ENCODE assay signal across 8 cellular contexts in the genomic region with DNA sequence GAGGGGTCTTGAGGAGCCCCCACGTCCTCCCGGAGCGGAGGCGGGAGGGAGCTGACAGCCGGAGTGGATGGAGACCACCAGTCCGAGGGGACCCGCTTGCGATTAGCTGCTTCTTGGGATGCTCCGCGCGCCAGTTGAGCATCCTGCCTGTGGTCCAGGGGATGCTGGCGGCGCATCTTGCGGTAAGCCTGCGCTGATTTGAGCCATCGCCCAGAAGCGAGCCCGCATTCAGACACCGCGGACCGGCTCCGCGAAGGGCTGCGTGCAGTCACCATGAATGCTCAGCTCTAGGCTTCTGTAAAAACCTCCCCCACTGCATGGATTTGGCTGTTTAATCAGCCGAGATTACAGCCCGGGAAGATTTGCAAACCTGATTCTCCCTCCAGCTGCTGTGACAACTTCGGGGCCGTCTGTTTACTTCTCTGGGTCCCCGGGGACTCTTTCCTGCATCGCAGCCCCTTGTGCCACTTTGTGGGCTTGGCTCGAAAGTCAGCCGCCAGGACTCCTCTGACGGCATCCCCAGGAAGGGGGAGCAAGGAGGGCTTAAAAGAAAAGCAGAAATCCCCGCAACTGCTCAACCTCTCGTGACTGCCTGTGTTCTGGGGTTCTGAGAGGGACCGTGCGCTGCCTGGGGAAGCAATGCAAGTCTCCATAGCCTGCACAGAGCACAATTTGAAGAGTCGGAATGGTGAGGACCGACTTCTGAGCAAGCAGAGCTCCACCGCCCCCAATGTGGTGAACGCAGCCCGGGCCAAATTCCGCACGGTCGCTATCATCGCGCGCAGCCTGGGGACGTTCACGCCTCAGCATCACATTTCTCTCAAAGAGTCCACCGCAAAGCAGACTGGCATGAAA.
DNase-seq lines count a peak whose midpoint lies in the region; ATAC-seq, FAIRE-seq and TF ChIP-seq lines count a peak whose summit lies in the region.

No MANE protein-coding gene starts in this region.

- no peaks in the 10 kb centered on the region for H3K9me2 ChIP-seq in GM23338 (ENCODE audit: insufficient read depth)

- no peak overlapping the region for H3K27ac Mint-ChIP-seq in GM23338

- FAIRE-seq in GM12891 (lab: Jason Lieb, UNC) = no peak

- H3K27ac ChIP-seq in AG04450 (ENCODE audit: low read depth, low read length) (no peak overlapping the region), GM23338 (ENCODE audit: low read depth) (no peak overlapping the region)

- DNase-seq in AG04450 (ENCODE audit: low read depth, low spot score) = no peak
- peak; percentile 77 for DNase-seq in GM23338 (ENCODE audit: low spot score)
- peak; percentile 23 for DNase-seq in activated T-cell treated with anti-CD3 and anti-CD28 coated beads, Interleukin-2, amount 50 U/mL, for 48 hours
- DNase-seq in left ventricle myocardium superior = no peak
- DNase-seq in sciatic nerve (ENCODE audit: low spot score) = no peak
- no peak for DNase-seq in ACHN
- DNase-seq in GM12891 (ENCODE audit: insufficient read length, low spot score) = no peak

- no peak for TF ChIP-seq POLR2A in GM12891 (IDR thresholded peaks at IDR 0.05; ENCODE audit: low read depth, low read length)

- in situ Hi-C loops in ACHN (cut with HindIII; ENCODE audit: low pct_ligation_motif_present, low pct_unique_long_range_greater_than_20kb, low sequenced_read_pairs) = no loop called here

- H4K20me1 ChIP-seq in GM23338 (replicated peaks; ENCODE audit: insufficient read depth) = no peaks in the 10 kb centered on the region

- peak overlapping the region; percentile 90 for H3K4me2 ChIP-seq in GM23338

- no peaks in the 10 kb centered on the region; the same call in 1 of the 2 replicates for H3K9me3 ChIP-seq in AG04450 (ENCODE audit: control insufficient read depth, insufficient read depth, low read length)

- H3K36me3 Mint-ChIP-seq in GM23338 (ENCODE audit: low read depth) = no peaks in the 10 kb centered on the region

- ATAC-seq in GM23338 (peak; percentile 93), left ventricle myocardium superior (peak; percentile 66), sciatic nerve (peak; percentile 69), HG02798 (IDR thresholded peaks at IDR 0.05; ENCODE audit: poor library complexity, unreplicated experiment) (no peak)

- no peaks in the 10 kb centered on the region for H3K79me2 ChIP-seq in GM23338 (replicated peaks; ENCODE audit: insufficient read depth)

- TF ChIP-seq CTCF in AG04450 (IDR thresholded peaks at IDR 0.05; ENCODE audit: low read depth, low read length) (no peak), GM23338 (conservative IDR thresholded peaks at IDR 0.05; ENCODE audit: low read depth in 2 of 2) (no peak)

- H3K27me3 Mint-ChIP-seq in GM23338 (ENCODE audit: insufficient read depth, low read depth, poor library complexity) = peaks cover 37% of the 10 kb centered on the region

- CTCF ChIA-PET in AG04450 (lab: Charles Lee) = no interaction called here

- intact Hi-C loops in left ventricle myocardium superior (cut with micrococcal nuclease) (no loop called here), sciatic nerve (cut with DNase I) (no loop called here)

- H3F3A ChIP-seq in GM23338 (replicated peaks; ENCODE audit: low read depth) = 0 out of 2 replicates have a peak, but pooled peaks cover 8% of the 10 kb centered on the region

- H3K27me3 ChIP-seq in AG04450 (ENCODE audit: control insufficient read depth, insufficient read depth, low read length) = peaks cover 43% of the 10 kb centered on the region
- H3K27me3 ChIP-seq in GM23338 (ENCODE audit: insufficient read depth) = peaks cover 50% of the 10 kb centered on the region

- H3K4me1 ChIP-seq in GM23338 (ENCODE audit: insufficient read depth) = peaks cover 6% of the 10 kb centered on the region

- peaks cover 6% of the 10 kb centered on the region; the same call in 2 of the 3 replicates for H3K4me1 Mint-ChIP-seq in GM23338

- H3K36me3 ChIP-seq in GM23338 (ENCODE audit: insufficient read depth) = no peaks in the 10 kb centered on the region

- H2AFZ ChIP-seq in GM23338 = peak overlapping the region; percentile 99

- POLR2A ChIA-PET in AG04450 (lab: Yijun Ruan, JAX) = no interaction called here

- H3K9me3 Mint-ChIP-seq in GM23338 = no peaks in the 10 kb centered on the region

- H3K4me3 Mint-ChIP-seq in GM23338 = peak overlapping the region; percentile 71

- peak overlapping the region; percentile 43 for H3K4me3 ChIP-seq in AG04450 (ENCODE audit: low read depth, low read length)
- H3K4me3 ChIP-seq in GM23338 = peak overlapping the region; percentile 72

TF ChIP-seq in GM23338, 12 proteins besides CTCF, POLR2A, EP300 and RAD21:
- TF ChIP-seq, protein P1, sequence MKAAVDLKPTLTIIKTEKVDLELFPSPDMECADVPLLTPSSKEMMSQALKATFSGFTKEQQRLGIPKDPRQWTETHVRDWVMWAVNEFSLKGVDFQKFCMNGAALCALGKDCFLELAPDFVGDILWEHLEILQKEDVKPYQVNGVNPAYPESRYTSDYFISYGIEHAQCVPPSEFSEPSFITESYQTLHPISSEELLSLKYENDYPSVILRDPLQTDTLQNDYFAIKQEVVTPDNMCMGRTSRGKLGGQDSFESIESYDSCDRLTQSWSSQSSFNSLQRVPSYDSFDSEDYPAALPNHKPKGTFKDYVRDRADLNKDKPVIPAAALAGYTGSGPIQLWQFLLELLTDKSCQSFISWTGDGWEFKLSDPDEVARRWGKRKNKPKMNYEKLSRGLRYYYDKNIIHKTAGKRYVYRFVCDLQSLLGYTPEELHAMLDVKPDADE (IDR thresholded peaks at IDR 0.05) = no peak
- TF ChIP-seq EZH2 (IDR thresholded peaks at IDR 0.05; ENCODE audit: low read depth, unreplicated experiment) = peak; percentile 21

TF ChIP-seq in GM12891, 5 proteins besides CTCF, POLR2A, EP300 and RAD21:
- TF ChIP-seq TAF1 (IDR thresholded peaks at IDR 0.05; ENCODE audit: low read depth, low read length) (no peak), POLR2AphosphoS5 (IDR thresholded peaks at IDR 0.05; ENCODE audit: low read depth, low read length) (no peak), PAX5 (IDR thresholded peaks at IDR 0.05; ENCODE audit: insufficient read depth, low read length, severe bottlenecking) (no peak), POU2F2 (IDR thresholded peaks at IDR 0.05; ENCODE audit: low read depth, low read length) (no peak), SPI1 (IDR thresholded peaks at IDR 0.05; ENCODE audit: low read depth, low read length) (no peak)

Comparison
In these comparisons a context has a peak if more than half of its experiments do, and no peak if none do; other contexts are left out.
1. DNase-seq: peak in GM23338 (single experiment) and activated T-cell treated with anti-CD3 and anti-CD28 coated beads, Interleukin-2, amount 50 U/mL, for 48 hours (2 of 2); none in AG04450 (single experiment), left ventricle myocardium superior (single experiment), sciatic nerve (single experiment), ACHN (single experiment) and GM12891 (single experiment).